ENCODE assay signal across 20 cellular contexts in genomic region chr4:3492741-3493719, GRCh38. TPM values are rescaled to one million over a fixed set of nuclear protein-coding genes. Genes with fewer than 3 reads are reported as not detected.
"Had no signal": no experiment of that assay in that cellular context is flagged by ENCODE, and none has a peak within 500 bp of the region (broad histone marks: within the 10 kb centered on the region; RNA-seq: fewer than 3 reads in every experiment).

No MANE protein-coding gene starts in this region.

- H3K27me3 ChIP-seq: pancreas, vagina had no signal

- H3K4me1 ChIP-seq: esophagus squamous epithelium, gastroesophageal sphincter, lower lobe of right lung, pancreas, transverse colon, vagina had no signal

- DNase-seq: activated CD4-positive, alpha-beta T cell treated with anti-CD3 and anti-CD28 coated beads for 48 hours; activated CD8-positive, alpha-beta memory T cell treated with anti-CD3 and anti-CD28 coated beads, Interleukin-2, amount 50 U/mL, for 48 hours; activated CD8-positive, alpha-beta T cell treated with anti-CD3 and anti-CD28 coated beads, Interleukin-2, amount 10 ng/mL, durations not matched to agents 7 days and 5 days; activated naive CD4-positive, alpha-beta T cell; activated naive CD8-positive, alpha-beta T cell treated with anti-CD3 and anti-CD28 coated beads, Interleukin-2, amount 10 ng/mL, durations not matched to agents 7 days and 5 days; cerebellar nuclear complex; effector CD8-positive, alpha-beta T cell; esophagus squamous epithelium; heart right ventricle; lower lobe of right lung; stimulated activated CD4-positive, alpha-beta T cell treated with anti-CD3 and anti-CD28 coated beads, Interleukin-15, amount 100 ng/mL, for 24 hours; stimulated activated CD4-positive, alpha-beta T cell treated with anti-CD3 and anti-CD28 coated beads, Interleukin-4, amount 100 ng/mL, for 1 hour; stimulated activated naive CD4-positive, alpha-beta T cell treated with Interleukin-2 at 50 U/mL for 16 hours; T-helper 17 cell; transverse colon had no signal

- H3K27ac ChIP-seq: esophagus squamous epithelium, gastroesophageal sphincter, lower lobe of right lung, pancreas, transverse colon, vagina had no signal

- ATAC-seq: activated CD8-positive, alpha-beta T cell treated with anti-CD3 and anti-CD28 coated beads, Interleukin-2, amount 10 ng/mL, durations not matched to agents 7 days and 5 days; lower lobe of right lung; pancreas; T-helper 17 cell had no signal

- H3K36me3 ChIP-seq: esophagus squamous epithelium, lower lobe of right lung, transverse colon, vagina had no signal

- H3K9me3 ChIP-seq: esophagus squamous epithelium, gastroesophageal sphincter, heart right ventricle, lower lobe of right lung, pancreas, transverse colon, vagina had no signal

- H3K4me3 ChIP-seq: esophagus squamous epithelium, gastroesophageal sphincter, heart right ventricle, lower lobe of right lung, pancreas, transverse colon, vagina had no signal

RNA-seq across cellular contexts. Expression of gene DOK7, which starts 29.9 kb away (rescaled TPM):
- total RNA-seq: activated CD8-positive, alpha-beta T cell treated with anti-CD3 and anti-CD28 coated beads, Interleukin-2, amount 10 ng/mL, durations not matched to agents 7 days and 5 days; activated naive CD8-positive, alpha-beta T cell treated with anti-CD3 and anti-CD28 coated beads, Interleukin-2, amount 10 ng/mL, durations not matched to agents 7 days and 5 days; endothelial cell of umbilical vein; neural crest cell; T-helper 17 cell had no signal
- polyA plus RNA-seq: endothelial cell of umbilical vein had no signal

RNA-seq across cellular contexts. Expression of gene HGFAC, which starts 51.3 kb away (rescaled TPM):
- total RNA-seq: activated CD8-positive, alpha-beta T cell treated with anti-CD3 and anti-CD28 coated beads, Interleukin-2, amount 10 ng/mL, durations not matched to agents 7 days and 5 days; activated naive CD8-positive, alpha-beta T cell treated with anti-CD3 and anti-CD28 coated beads, Interleukin-2, amount 10 ng/mL, durations not matched to agents 7 days and 5 days; T-helper 17 cell; transverse colon; vagina had no signal
